In genomic region chr18:25299899-25300298, GRCh38 we compare ENCODE assay signal across 1 cellular context.
TF ChIP-seq lines count a peak whose summit lies in the region.

No MANE protein-coding gene starts in this region.

TF ChIP-seq in IMR-90, 13 proteins besides CTCF, POLR2A, EP300 and RAD21:
- TF ChIP-seq CEBPB (IDR thresholded peaks at IDR 0.05; ENCODE audit: low read depth, low read length), result no peak
- no peak for TF ChIP-seq FOS (IDR thresholded peaks at IDR 0.05; ENCODE audit: low read depth, low read length)
- no peak for TF ChIP-seq RCOR1 (IDR thresholded peaks at IDR 0.05; ENCODE audit: insufficient replicate concordance, low read length)
- no peak for TF ChIP-seq ELK1 (IDR thresholded peaks at IDR 0.05; ENCODE audit: borderline replicate concordance, low read depth, low read length)
- no peak for TF ChIP-seq MXI1 (IDR thresholded peaks at IDR 0.05; ENCODE audit: borderline replicate concordance, low read depth, low read length)
- TF ChIP-seq MAZ (IDR thresholded peaks at IDR 0.05; ENCODE audit: borderline replicate concordance, low read depth, low read length), result no peak
- TF ChIP-seq BHLHE40 (IDR thresholded peaks at IDR 0.05; ENCODE audit: low read depth, low read length), result no peak
- TF ChIP-seq MAFK (IDR thresholded peaks at IDR 0.05; ENCODE audit: low read depth, low read length), result no peak
- TF ChIP-seq NFE2L2 (IDR thresholded peaks at IDR 0.05; ENCODE audit: low read depth, low read length), result no peak
- TF ChIP-seq RFX5 (IDR thresholded peaks at IDR 0.05; ENCODE audit: low read depth, low read length), result no peak
- no peak for TF ChIP-seq SMC3 (IDR thresholded peaks at IDR 0.05; ENCODE audit: low read depth, low read length)
- TF ChIP-seq USF2 (IDR thresholded peaks at IDR 0.05; ENCODE audit: low read depth, low read length), result no peak
TF ChIP-seq in IMR-90: peak in this region for 0.
